Comparison of ENCODE assay signal across 13 cellular contexts in genomic region chr16:87828071-87828971, GRCh38. TPM values are rescaled to one million over a fixed set of nuclear protein-coding genes. Genes with fewer than 3 reads are reported as not detected.
DNase-seq lines count a peak whose midpoint lies in the region; ATAC-seq and TF ChIP-seq lines count a peak whose summit lies in the region.
"Had no signal": no experiment of that assay in that cellular context is flagged by ENCODE, and none has a peak within 500 bp of the region (broad histone marks: within the 10 kb centered on the region; RNA-seq: fewer than 3 reads in every experiment).

No MANE protein-coding gene starts in this region.

- no peak overlapping the region for H3K4me2 ChIP-seq in GM23338

- H3K9me3 ChIP-seq in endodermal cell (ENCODE audit: control insufficient read depth, low read length) (no peaks in the 10 kb centered on the region), BE2C (no peaks in the 10 kb centered on the region)

- ATAC-seq in GM23338: no peak
- ATAC-seq in omental fat pad (ENCODE audit: low FRiP score): no peak

- TF ChIP-seq CTCF in GM23338 (conservative IDR thresholded peaks at IDR 0.05; ENCODE audit: low read depth in 2 of 2): 0 out of 4 replicates have a peak, but pooled peaks of 1 of the 2 experiments have one; percentile 3
- TF ChIP-seq CTCF in endodermal cell (conservative IDR thresholded peaks at IDR 0.05): no peak
- TF ChIP-seq CTCF in BE2C (IDR thresholded peaks at IDR 0.05; ENCODE audit: low read depth, low read length): no peak
- no peak for TF ChIP-seq CTCF in omental fat pad (IDR thresholded peaks at IDR 0.05)

- H4K20me1 ChIP-seq in GM23338 (replicated peaks; ENCODE audit: insufficient read depth): peaks cover 5% of the 10 kb centered on the region

- peak; percentile 80 for DNase-seq in COR-L47 (lab: John Stamatoyannopoulos, UW)
- no peak for DNase-seq in GM23338 (ENCODE audit: low spot score)
- DNase-seq in T-helper 2 cell treated with Interferon-gamma antibody and Interleukin-4, amounts not matched to agents 5 μg/mL and 100 μg/mL, for 36 hours (ENCODE audit: low spot score): no peak
- no peak for DNase-seq in endodermal cell
- DNase-seq in BE2C: no peak
- no peak for DNase-seq in omental fat pad (ENCODE audit: low spot score)
- no peak for DNase-seq in DMS114 treated with DMSO at 0.1 percent for 48 hours (lab: John Stamatoyannopoulos, UW; ENCODE audit: unreplicated experiment)
- DNase-seq in amniotic stem cell (lab: John Stamatoyannopoulos, UW): no peak
- DNase-seq: head of caudate nucleus, mesenchymal stem cell, NCI-H2029 treated with DMSO at 0.1 percent for 48 hours had no signal

- H3K4me1 Mint-ChIP-seq in GM23338: peaks cover 58% of the 10 kb centered on the region
- no peaks in the 10 kb centered on the region for H3K4me1 Mint-ChIP-seq in T-helper 2 cell treated with Interferon-gamma antibody and Interleukin-4, amounts not matched to agents 5 μg/mL and 100 μg/mL, for 36 hours (ENCODE audit: low read depth)
- H3K4me1 Mint-ChIP-seq in endodermal cell: peaks cover 39% of the 10 kb centered on the region

- H3K27me3 Mint-ChIP-seq in GM23338 (ENCODE audit: insufficient read depth, low read depth, poor library complexity): peaks cover 25% of the 10 kb centered on the region
- H3K27me3 Mint-ChIP-seq in T-helper 2 cell treated with Interferon-gamma antibody and Interleukin-4, amounts not matched to agents 5 μg/mL and 100 μg/mL, for 36 hours (ENCODE audit: low read depth): no peaks in the 10 kb centered on the region
- H3K27me3 Mint-ChIP-seq in endodermal cell (ENCODE audit: insufficient read depth): no peaks in the 10 kb centered on the region

- peak overlapping the region; percentile 89 for H3K27ac Mint-ChIP-seq in GM23338
- peak overlapping the region; percentile 41 for H3K27ac Mint-ChIP-seq in T-helper 2 cell treated with Interferon-gamma antibody and Interleukin-4, amounts not matched to agents 5 μg/mL and 100 μg/mL, for 36 hours
- peak overlapping the region; percentile 72 for H3K27ac Mint-ChIP-seq in endodermal cell
- H3K27ac Mint-ChIP-seq: activated T-helper 2 cell treated with anti-CD3 and anti-CD28 coated beads, Interferon-gamma antibody, Interleukin-2, Interleukin-4, amounts not matched to agents 10 μg/mL and 5 μg/mL and 100 μg/mL, durations not matched to agents 14 hours and 24 hours and 36 hours; dendritic cell treated with granulocyte-macrophage colony-stimulating factor and Interleukin-4, amounts not matched to agents 40 ng/mL and 50 ng/mL, for 4 days had no signal

- H3K4me3 Mint-ChIP-seq in GM23338 (no peak overlapping the region), endodermal cell (no peak overlapping the region)
- no peak overlapping the region for H3K4me3 Mint-ChIP-seq in T-helper 2 cell treated with Interferon-gamma antibody and Interleukin-4, amounts not matched to agents 5 μg/mL and 100 μg/mL, for 36 hours
- H3K4me3 Mint-ChIP-seq: dendritic cell treated with granulocyte-macrophage colony-stimulating factor and Interleukin-4, amounts not matched to agents 40 ng/mL and 50 ng/mL, for 4 days had no signal

- no peaks in the 10 kb centered on the region for H3K9me2 ChIP-seq in GM23338 (ENCODE audit: insufficient read depth)

- H3K4me1 ChIP-seq in GM23338 (ENCODE audit: insufficient read depth) (peaks cover 46% of the 10 kb centered on the region), endodermal cell (ENCODE audit: control insufficient read depth, insufficient read depth, low read length) (peaks cover 16% of the 10 kb centered on the region), BE2C (peaks cover 15% of the 10 kb centered on the region)

- no peaks in the 10 kb centered on the region for H3K79me2 ChIP-seq in GM23338 (replicated peaks; ENCODE audit: insufficient read depth)

- H3K27ac ChIP-seq in GM23338 (ENCODE audit: low read depth) (peak overlapping the region; percentile 83; the same call in 1 of the 2 replicates), endodermal cell (ENCODE audit: low read depth, low read length) (no peak overlapping the region)

- WGBS in endodermal cell (ENCODE audit: insufficient coverage in 1 of 2, insufficient read length in 1 of 2), 2 experiments: 87 to 90% methylated on average over 13 to 20 of the region's 20 CpGs

- H3K36me3 Mint-ChIP-seq in GM23338 (ENCODE audit: low read depth): peaks cover 39% of the 10 kb centered on the region
- H3K36me3 Mint-ChIP-seq in T-helper 2 cell treated with Interferon-gamma antibody and Interleukin-4, amounts not matched to agents 5 μg/mL and 100 μg/mL, for 36 hours (ENCODE audit: low read depth): peaks cover 13% of the 10 kb centered on the region
- peaks cover 20% of the 10 kb centered on the region for H3K36me3 Mint-ChIP-seq in endodermal cell (ENCODE audit: low read depth)

- H3K9me3 Mint-ChIP-seq in GM23338: no peaks in the 10 kb centered on the region; the same call in 1 of the 3 replicates
- no peaks in the 10 kb centered on the region for H3K9me3 Mint-ChIP-seq in T-helper 2 cell treated with Interferon-gamma antibody and Interleukin-4, amounts not matched to agents 5 μg/mL and 100 μg/mL, for 36 hours
- no peaks in the 10 kb centered on the region for H3K9me3 Mint-ChIP-seq in endodermal cell
- H3K9me3 Mint-ChIP-seq: activated T-helper 2 cell treated with anti-CD3 and anti-CD28 coated beads, Interferon-gamma antibody, Interleukin-2, Interleukin-4, amounts not matched to agents 10 μg/mL and 5 μg/mL and 100 μg/mL, durations not matched to agents 14 hours and 24 hours and 36 hours; dendritic cell treated with granulocyte-macrophage colony-stimulating factor and Interleukin-4, amounts not matched to agents 40 ng/mL and 50 ng/mL, for 4 days had no signal

- H2AFZ ChIP-seq in GM23338: no peak overlapping the region

- peaks cover 15% of the 10 kb centered on the region; the same call in 1 of the 2 replicates for H3F3A ChIP-seq in GM23338 (replicated peaks; ENCODE audit: low read depth)

- H3K36me3 ChIP-seq in GM23338 (ENCODE audit: insufficient read depth): peaks cover 8% of the 10 kb centered on the region; the same call in 1 of the 2 replicates
- H3K36me3 ChIP-seq in endodermal cell (ENCODE audit: control insufficient read depth, insufficient read depth, low read length): peaks cover 43% of the 10 kb centered on the region
- peaks cover 37% of the 10 kb centered on the region for H3K36me3 ChIP-seq in BE2C

- H3K4me3 ChIP-seq in GM23338 (no peak overlapping the region), endodermal cell (ENCODE audit: low read length) (no peak overlapping the region), BE2C (ENCODE audit: low read depth, low read length) (no peak overlapping the region)

- H3K27me3 ChIP-seq in GM23338 (ENCODE audit: insufficient read depth): no peaks in the 10 kb centered on the region
- H3K27me3 ChIP-seq in endodermal cell (ENCODE audit: control insufficient read depth, insufficient read depth, low read length, poor library complexity, severe bottlenecking): no peaks in the 10 kb centered on the region
- H3K27me3 ChIP-seq in BE2C: no peaks in the 10 kb centered on the region

- H3K9ac ChIP-seq in endodermal cell (ENCODE audit: extremely low read depth, low read length, poor library complexity, severe bottlenecking): no peak overlapping the region

TF ChIP-seq in GM23338, 12 proteins besides CTCF, POLR2A, EP300 and RAD21:
- TF ChIP-seq ETS1 (IDR thresholded peaks at IDR 0.05) (no peak), POLR2AphosphoS5 (IDR thresholded peaks at IDR 0.05; ENCODE audit: low read depth) (peak; percentile 49), EZH2phosphoT487 (IDR thresholded peaks at IDR 0.05; ENCODE audit: unreplicated experiment) (no peak)

RNA-seq across cellular contexts. Expression of gene SLC7A5, which starts 41.0 kb away (rescaled TPM):
- 328 and 386 TPM in 2 replicates for total RNA-seq in GM23338 (2014; rRNA removed; shearing (Covaris generic))
- 107 and 109 TPM in 2 replicates for polyA plus RNA-seq in GM23338 (2016; fragmentation: Nextera tagmentation; extraction: Ambion mirVana)
- total RNA-seq in endodermal cell (100 to 1,000 TPM; 374 to 588 TPM), omental fat pad (10 to 100 TPM in 1 of 4 donors, 1 to 10 TPM in 3; 1.5 to 31.8 (median 5.4) TPM)
- 144 TPM for polyA plus RNA-seq in endodermal cell (2013, experiment 1 of 2)
- polyA plus RNA-seq in endodermal cell (2013, experiment 2 of 2): 134 TPM
- 258 TPM for polyA plus RNA-seq in BE2C (2012; ENCODE audit: insufficient read depth, insufficient read length, low read depth)

Comparison
In these comparisons a context has a peak if more than half of its experiments do, and no peak if none do; other contexts are left out.
1. RNA of gene SLC7A5, which starts 41.0 kb away (total RNA-seq): 374 to 588 TPM in endodermal cell and 328 to 386 TPM in GM23338; 1.5 to 31.8 TPM in omental fat pad; every median in the first group is over 10 times any median in the second.
2. Peak in every context shown above with its lines, with median percentiles within 50 percentile points of each other: H3K27ac Mint-ChIP-seq.